8 cellular contexts compared by ENCODE assay signal in genomic region chr13:45119469-45119989, GRCh38. TPM values are rescaled to one million over a fixed set of nuclear protein-coding genes. Genes with fewer than 3 reads are reported as not detected.
DNase-seq lines count a peak whose midpoint lies in the region; ATAC-seq and TF ChIP-seq lines count a peak whose summit lies in the region.

No MANE protein-coding gene starts in this region.

- H3K36me3 Mint-ChIP-seq in activated T-helper 1 cell treated with anti-CD3 and anti-CD28 coated beads, Interleukin-12 subunit alpha, Interleukin-12 subunit beta, Interleukin-2, Interleukin-4 antibody, amounts not matched to agents 30 ng/mL and 10 ng/mL and 1 ng/mL, durations not matched to agents 14 hours and 24 hours and 36 hours (ENCODE audit: low read depth): peaks cover 2% of the 10 kb centered on the region

- H3K36me3 ChIP-seq in GM06990 (ENCODE audit: control insufficient read depth, insufficient read depth, low read length) (no peaks in the 10 kb centered on the region), heart right ventricle (no peaks in the 10 kb centered on the region), skeletal muscle tissue (ENCODE audit: control insufficient read depth in 3 of 3, insufficient read depth in 3 of 3, low read length in 3 of 3) (no peaks in the 10 kb centered on the region)

- peak in 6 of 8 donors; percentile 41 to 61 (median 50) for ATAC-seq in heart right ventricle

- DNase-seq in GM06990 (ENCODE audit: extremely low read depth, insufficient read length): no peak
- no peak for DNase-seq in HFF-Myc (ENCODE audit: extremely low read depth, low read depth)
- DNase-seq in OCI-M1 (lab: John Stamatoyannopoulos, UW): peak; percentile 74
- peak; percentile 55 for DNase-seq in activated T-helper 1 cell treated with anti-CD3 and anti-CD28 coated beads, Interleukin-12 subunit alpha, Interleukin-12 subunit beta, Interleukin-2, Interleukin-4 antibody, amounts not matched to agents 30 ng/mL and 10 ng/mL and 1 ng/mL, durations not matched to agents 14 hours and 24 hours and 36 hours (ENCODE audit: low spot score)
- peak in 1 of 2 donors; percentile 8 for DNase-seq in heart right ventricle
- no peak for DNase-seq in COLO829 (ENCODE audit: low spot score)
- no peak for DNase-seq in NCI-H2029 (lab: John Stamatoyannopoulos, UW)

- no peak overlapping the region for H3K4me3 Mint-ChIP-seq in activated T-helper 1 cell treated with anti-CD3 and anti-CD28 coated beads, Interleukin-12 subunit alpha, Interleukin-12 subunit beta, Interleukin-2, Interleukin-4 antibody, amounts not matched to agents 30 ng/mL and 10 ng/mL and 1 ng/mL, durations not matched to agents 14 hours and 24 hours and 36 hours

- TF ChIP-seq CTCF in GM06990 (IDR thresholded peaks at IDR 0.05; ENCODE audit: insufficient read depth, low read length, poor library complexity, severe bottlenecking): no peak
- TF ChIP-seq CTCF in HFF-Myc (IDR thresholded peaks at IDR 0.05; ENCODE audit: low read depth, low read length, missing control alignments): no peak
- TF ChIP-seq CTCF in heart right ventricle (IDR thresholded peaks at IDR 0.05): no peak

- peak overlapping the region in 8 of 10 donors; percentile 74 to 92 (median 86) for H3K27ac ChIP-seq in heart right ventricle
- H3K27ac ChIP-seq in skeletal muscle tissue (ENCODE audit: low read depth, low read length): peak overlapping the region; percentile 81

- no peaks in the 10 kb centered on the region for H3K9me3 Mint-ChIP-seq in activated T-helper 1 cell treated with anti-CD3 and anti-CD28 coated beads, Interleukin-12 subunit alpha, Interleukin-12 subunit beta, Interleukin-2, Interleukin-4 antibody, amounts not matched to agents 30 ng/mL and 10 ng/mL and 1 ng/mL, durations not matched to agents 14 hours and 24 hours and 36 hours

- H3K9ac ChIP-seq in skeletal muscle tissue (ENCODE audit: low read depth in 1 of 3, low read length in 3 of 3): peak overlapping the region; percentile 88 to 89 (median 89)

- no peak overlapping the region for H3K27ac Mint-ChIP-seq in activated T-helper 1 cell treated with anti-CD3 and anti-CD28 coated beads, Interleukin-12 subunit alpha, Interleukin-12 subunit beta, Interleukin-2, Interleukin-4 antibody, amounts not matched to agents 30 ng/mL and 10 ng/mL and 1 ng/mL, durations not matched to agents 14 hours and 24 hours and 36 hours

- H3K4me1 ChIP-seq in heart right ventricle (peaks cover 2 to 25% (median 17%) of the 10 kb centered on the region in 9 donors), skeletal muscle tissue (ENCODE audit: control insufficient read depth in 3 of 3, insufficient read depth in 3 of 3, low read length in 3 of 3) (peaks cover 9 to 19% (median 19%) of the 10 kb centered on the region in 3 donors)

- no peaks in the 10 kb centered on the region for H3K27me3 Mint-ChIP-seq in activated T-helper 1 cell treated with anti-CD3 and anti-CD28 coated beads, Interleukin-12 subunit alpha, Interleukin-12 subunit beta, Interleukin-2, Interleukin-4 antibody, amounts not matched to agents 30 ng/mL and 10 ng/mL and 1 ng/mL, durations not matched to agents 14 hours and 24 hours and 36 hours (ENCODE audit: insufficient read depth)

- H3K27me3 ChIP-seq in GM06990 (replicated peaks; ENCODE audit: control insufficient read depth, insufficient read depth, low read length) (no peaks in the 10 kb centered on the region), heart right ventricle (no peaks in the 10 kb centered on the region), skeletal muscle tissue (ENCODE audit: control insufficient read depth in 3 of 3, insufficient read depth in 3 of 3, low read length in 3 of 3) (no peaks in the 10 kb centered on the region)

- H3K9me3 ChIP-seq in heart right ventricle (no peaks in the 10 kb centered on the region), skeletal muscle tissue (ENCODE audit: control insufficient read depth in 3 of 3, low read length in 3 of 3) (no peaks in the 10 kb centered on the region)

- intact Hi-C loops in activated T-helper 1 cell treated with anti-CD3 and anti-CD28 coated beads, Interleukin-12 subunit alpha, Interleukin-12 subunit beta, Interleukin-2, Interleukin-4 antibody, amounts not matched to agents 30 ng/mL and 10 ng/mL and 1 ng/mL, durations not matched to agents 14 hours and 24 hours and 36 hours (cut with micrococcal nuclease): no loop called here
- intact Hi-C loops in heart right ventricle (cut with DNase I): no loop called here

- peaks cover 13% of the 10 kb centered on the region for H3K4me1 Mint-ChIP-seq in activated T-helper 1 cell treated with anti-CD3 and anti-CD28 coated beads, Interleukin-12 subunit alpha, Interleukin-12 subunit beta, Interleukin-2, Interleukin-4 antibody, amounts not matched to agents 30 ng/mL and 10 ng/mL and 1 ng/mL, durations not matched to agents 14 hours and 24 hours and 36 hours (ENCODE audit: low read depth)

- WGBS in heart right ventricle, 2 donors: 17 to 19% methylated on average over 6 of the region's 6 CpGs

- peak overlapping the region; percentile 86 for H3K4me3 ChIP-seq in GM06990 (replicated peaks; ENCODE audit: low read depth, low read length)
- H3K4me3 ChIP-seq in HFF-Myc (replicated peaks; ENCODE audit: low read depth, low read length): peak overlapping the region; percentile 91
- H3K4me3 ChIP-seq in heart right ventricle: peak overlapping the region in 9 of 10 donors; percentile 62 to 93 (median 75)
- H3K4me3 ChIP-seq in skeletal muscle tissue (ENCODE audit: low read length in 3 of 3): peak overlapping the region; percentile 68 to 90 (median 89)

RNA-seq across cellular contexts. Expression of gene GTF2F2, which starts 0.8 kb away (rescaled TPM):
- 30.1 and 30.8 TPM in 2 replicates for total RNA-seq in activated T-helper 1 cell treated with anti-CD3 and anti-CD28 coated beads, Interleukin-12 subunit alpha, Interleukin-12 subunit beta, Interleukin-2, Interleukin-4 antibody, amounts not matched to agents 30 ng/mL and 10 ng/mL and 1 ng/mL, durations not matched to agents 14 hours and 24 hours and 36 hours
- total RNA-seq in heart right ventricle (10 to 100 TPM; 17.3 to 24.9 (median 21.5) TPM), skeletal muscle tissue (15.7 TPM)
- 10 to 100 TPM; 15.8 to 16.9 TPM for polyA plus RNA-seq in heart right ventricle

Comparison
In these comparisons a context has a peak if more than half of its experiments do, and no peak if none do; other contexts are left out.
1. DNase-seq: peak in OCI-M1 (single experiment) and activated T-helper 1 cell treated with anti-CD3 and anti-CD28 coated beads, Interleukin-12 subunit alpha, Interleukin-12 subunit beta, Interleukin-2, Interleukin-4 antibody, amounts not matched to agents 30 ng/mL and 10 ng/mL and 1 ng/mL, durations not matched to agents 14 hours and 24 hours and 36 hours (single experiment); none in GM06990 (single experiment), HFF-Myc (single experiment), COLO829 (single experiment) and NCI-H2029 (single experiment).
2. Peak in every context shown above with its lines, with median percentiles within 50 percentile points of each other: H3K4me3 ChIP-seq.